ENCODE assay signal across 14 cellular contexts in genomic region chr11:66881436-66881835, GRCh38. TPM values are rescaled to one million over a fixed set of nuclear protein-coding genes. Genes with fewer than 3 reads are reported as not detected.
DNase-seq lines count a peak whose midpoint lies in the region; ATAC-seq, FAIRE-seq and TF ChIP-seq lines count a peak whose summit lies in the region.
"Had no signal": no experiment of that assay in that cellular context is flagged by ENCODE, and none has a peak within 500 bp of the region (broad histone marks: within the 10 kb centered on the region; RNA-seq: fewer than 3 reads in every experiment).

No MANE protein-coding gene starts in this region.

- CTCF ChIA-PET in HEK293 (lab: Yijun Ruan, JAX) (interaction anchor here (0.7 to 4.1 kb wide), 10 partner anchors 11 to 189 kb away, joined by 3 to 21 read pairs (median 4); partner anchors contain the start of gene C11orf86), PC-3 (lab: Charles Lee) (interaction anchor here (0.5 to 0.9 kb wide), 5 partner anchors 34 to 140 kb away, joined by 3 to 7 read pairs (median 3); no protein-coding TSS in a partner anchor), H1 (lab: Charles Lee; ENCODE audit: partially characterized antibody) (interaction anchor here (0.6 to 11.9 kb wide), 23 partner anchors 13 to 518 kb away, joined by 3 to 199 read pairs (median 5); partner anchors contain the start of genes C11orf86 and RCE1)

- WGBS in H1 (ENCODE audit: extremely low coverage in 1 of 2, insufficient coverage in 1 of 2, insufficient read length in 1 of 2, insufficient replicate concordance in 2 of 2, low coverage in 1 of 2, low lambda C conversion rate in 2 of 2, missing lambda C conversion rate in 1 of 2), 2 experiments, result 89% methylated on average over 10 of the region's 10 CpGs; no CpG with 5 or more reads in 1 of the 2 experiments
- 92 to 93% methylated on average over 4 to 9 of the region's 10 CpGs for WGBS in thyroid gland, 2 donors

- no peak overlapping the region for H3K18ac ChIP-seq in H1 (ENCODE audit: extremely low read depth, low read length)

- intact Hi-C loops in PC-3 (cut with micrococcal nuclease), result loop anchor here (5.0 to 10.0 kb wide), 2 partner anchors 76 to 173 kb away; partner anchors contain the start of genes PC and RHOD
- intact Hi-C loops in thyroid gland (cut with DNase I), result no loop called here
- intact Hi-C loops in activated CD4-positive, alpha-beta T cell treated with anti-CD3 and anti-CD28 coated beads, Interleukin-2, amount 10 ng/mL, durations not matched to agents 24 days and 14 days (cut with micrococcal nuclease), result loop anchor here (5.0 to 10.0 kb wide), 2 partner anchors 93 to 189 kb away; partner anchors contain the start of gene C11orf86

- no peak for TF ChIP-seq EP300 in H1 (IDR thresholded peaks at IDR 0.05; ENCODE audit: borderline replicate concordance in 1 of 2, low read depth in 2 of 2, low read length in 2 of 2)

- TF ChIP-seq POLR2A in H1 (IDR thresholded peaks at IDR 0.05; ENCODE audit: control extremely low read depth in 1 of 2, low read depth in 2 of 2, low read length in 2 of 2), result no peak
- TF ChIP-seq POLR2A in thyroid gland (IDR thresholded peaks at IDR 0.05), result no peak

- peaks cover 0 to 69% (median 18%) of the 10 kb centered on the region in 11 experiments; a peak in 14 of 22 replicates for H4K20me1 ChIP-seq in BLaER1 treated with 17β-estradiol and CSF1 and Interleukin-3, amounts not matched to agents 10 nM and 100 nM
- H4K20me1 ChIP-seq in PC-3 (ENCODE audit: low read length), result no peaks in the 10 kb centered on the region
- peaks cover 0 to 2% of the 10 kb centered on the region in 2 experiments for H4K20me1 ChIP-seq in H1 (replicated peaks in 1 of 2; ENCODE audit: control insufficient read depth in 1 of 2, insufficient read depth in 2 of 2, low read length in 2 of 2)

- H2BK15ac ChIP-seq in H1 (ENCODE audit: low read length), result peak overlapping the region; percentile 77; the same call in 1 of the 2 replicates

- H3K79me1 ChIP-seq in H1 (ENCODE audit: low read depth, low read length), result peaks cover 2% of the 10 kb centered on the region

- no peak overlapping the region for H2BK5ac ChIP-seq in H1 (ENCODE audit: low read depth, low read length)

- no peaks in the 10 kb centered on the region for H3K23me2 ChIP-seq in H1 (ENCODE audit: low read depth, low read length)

- H3K9me3 ChIP-seq in BLaER1 treated with 17β-estradiol and CSF1 and Interleukin-3, amounts not matched to agents 10 nM and 100 nM (replicated peaks in 1 of 11), result no peaks in the 10 kb centered on the region
- no peaks in the 10 kb centered on the region for H3K9me3 ChIP-seq in HEK293 (ENCODE audit: control insufficient read depth, insufficient read depth, low read depth, low read length)
- no peaks in the 10 kb centered on the region for H3K9me3 ChIP-seq in PC-3 (ENCODE audit: low read length)
- no peaks in the 10 kb centered on the region for H3K9me3 ChIP-seq in H1 (ENCODE audit: insufficient read depth in 2 of 2, low read depth in 1 of 2, low read length in 1 of 2)
- H3K9me3 ChIP-seq in thyroid gland, result no peaks in the 10 kb centered on the region
- H3K9me3 ChIP-seq: psoas muscle, thoracic aorta had no signal

- H2BK20ac ChIP-seq in H1 (ENCODE audit: low read length), result no peak overlapping the region

- POLR2A ChIA-PET in HEK293 (lab: Yijun Ruan, JAX) (interaction anchor here (1.2 to 2.1 kb wide), 3 partner anchors 25 to 203 kb away, joined by 3 to 6 read pairs (median 5); partner anchors contain the start of genes RBM4B and RCE1), PC-3 (lab: Charles Lee; ENCODE audit: unreplicated experiment) (interaction anchor here (1.0 kb wide), 1 partner anchor 25 kb away, joined by 9 read pairs; no protein-coding TSS in a partner anchor), H1 (lab: Charles Lee; ENCODE audit: partially characterized antibody) (interaction anchor here (0.9 to 1.8 kb wide), 6 partner anchors 15 to 38 kb away, joined by 3 to 7 read pairs (median 5); partner anchors contain the start of gene RCE1)

- H3K14ac ChIP-seq in H1 (ENCODE audit: insufficient read length), result no peak overlapping the region

- H2AFZ ChIP-seq in PC-3 (ENCODE audit: low read length) (no peak overlapping the region), H1 (ENCODE audit: low read length) (no peak overlapping the region)

- H3K4me3 ChIP-seq in BLaER1 treated with 17β-estradiol and CSF1 and Interleukin-3, amounts not matched to agents 10 nM and 100 nM, result no peak overlapping the region
- H3K4me3 ChIP-seq in HEK293 (ENCODE audit: low read depth, low read length), result no peak overlapping the region
- H3K4me3 ChIP-seq in PC-3 (ENCODE audit: low read length), result no peak overlapping the region
- no peak overlapping the region for H3K4me3 ChIP-seq in H1 (ENCODE audit: extremely low read depth in 1 of 4, insufficient read depth in 2 of 4, low read depth in 3 of 4, low read length in 4 of 4)
- no peak overlapping the region for H3K4me3 ChIP-seq in thyroid gland (replicated peaks in 1 of 3)
- H3K4me3 ChIP-seq: psoas muscle, thoracic aorta had no signal

- H4K8ac ChIP-seq in H1 (ENCODE audit: extremely low read depth, insufficient read depth, low read length), result no peak overlapping the region

- no peak overlapping the region for H2BK120ac ChIP-seq in H1 (replicated peaks; ENCODE audit: low read depth, low read length)

- no peaks in the 10 kb centered on the region for H3F3A ChIP-seq in PC-3 (ENCODE audit: low read length, unreplicated experiment)

- H3K36me3 ChIP-seq in BLaER1 treated with 17β-estradiol and CSF1 and Interleukin-3, amounts not matched to agents 10 nM and 100 nM, result no peaks in the 10 kb centered on the region
- H3K36me3 ChIP-seq in HEK293 (ENCODE audit: control insufficient read depth in 2 of 2, insufficient read depth in 1 of 2, low read length in 2 of 2) (no peaks in the 10 kb centered on the region), PC-3 (ENCODE audit: low read depth, low read length) (no peaks in the 10 kb centered on the region), H1 (ENCODE audit: control insufficient read depth in 2 of 4, insufficient read depth in 4 of 4, low read length in 3 of 4) (no peaks in the 10 kb centered on the region), thyroid gland (no peaks in the 10 kb centered on the region)
- H3K36me3 ChIP-seq: thoracic aorta had no signal

- peak overlapping the region in 4 of 11 experiments; percentile 1 to 39 (median 5); a peak in 2 of 22 replicates for H3K9ac ChIP-seq in BLaER1 treated with 17β-estradiol and CSF1 and Interleukin-3, amounts not matched to agents 10 nM and 100 nM
- no peak overlapping the region for H3K9ac ChIP-seq in PC-3 (ENCODE audit: low read length)
- no peak overlapping the region for H3K9ac ChIP-seq in H1 (replicated peaks in 1 of 4; ENCODE audit: extremely low read depth in 1 of 4, low read depth in 3 of 4, low read length in 3 of 4)

- H3K27ac Mint-ChIP-seq in activated CD4-positive, alpha-beta T cell treated with anti-CD3 and anti-CD28 coated beads, Interleukin-2, amount 10 ng/mL, durations not matched to agents 24 days and 14 days, result no peak overlapping the region
- H3K27ac Mint-ChIP-seq: activated CD4-positive, alpha-beta memory T cell treated with anti-CD3 and anti-CD28 coated beads, Interleukin-2, amount 10 ng/mL, durations not matched to agents 7 days and 5 days had no signal

- no peak overlapping the region for H3K56ac ChIP-seq in H1 (replicated peaks; ENCODE audit: insufficient read length, low read depth, low read length)

- no peaks in the 10 kb centered on the region for H3K9me2 ChIP-seq in PC-3 (replicated peaks; ENCODE audit: low read length)

- H4K91ac ChIP-seq in H1 (replicated peaks; ENCODE audit: insufficient read length, low read length), result peak overlapping the region; percentile 22

- H3K9me3 Mint-ChIP-seq in activated CD4-positive, alpha-beta T cell treated with anti-CD3 and anti-CD28 coated beads, Interleukin-2, amount 10 ng/mL, durations not matched to agents 24 days and 14 days, result no peaks in the 10 kb centered on the region
- H3K9me3 Mint-ChIP-seq: activated CD4-positive, alpha-beta memory T cell treated with anti-CD3 and anti-CD28 coated beads, Interleukin-2, amount 10 ng/mL, durations not matched to agents 7 days and 5 days; activated T-helper 2 cell treated with anti-CD3 and anti-CD28 coated beads, Interferon-gamma antibody, Interleukin-2, Interleukin-4, amounts not matched to agents 10 μg/mL and 5 μg/mL and 100 μg/mL, durations not matched to agents 14 hours and 24 hours and 36 hours had no signal

- H3K27ac ChIP-seq in BLaER1 treated with 17β-estradiol and CSF1 and Interleukin-3, amounts not matched to agents 10 nM and 100 nM, result peak overlapping the region in 3 of 11 experiments; percentile 2 to 7 (median 4); a peak in 3 of 22 replicates
- no peak overlapping the region for H3K27ac ChIP-seq in HEK293 (ENCODE audit: extremely low read depth, low read depth, low read length)
- peak overlapping the region; percentile 4; the same call in 1 of the 2 replicates for H3K27ac ChIP-seq in PC-3 (ENCODE audit: low read length)
- H3K27ac ChIP-seq in H1 (ENCODE audit: low read depth, low read length), result 0 out of 2 replicates have a peak overlapping the region, but pooled peaks have one; percentile 29
- H3K27ac ChIP-seq in thyroid gland, result no peak overlapping the region
- H3K27ac ChIP-seq: psoas muscle, thoracic aorta had no signal

- no peak for TF ChIP-seq CTCF in HEK293 (tag by site-specific recombination; IDR thresholded peaks at IDR 0.05)
- TF ChIP-seq CTCF in PC-3 (conservative IDR thresholded peaks at IDR 0.05; ENCODE audit: low read depth, low read length), result no peak
- TF ChIP-seq CTCF in H1 (IDR thresholded peaks at IDR 0.05; ENCODE audit: control extremely low read depth in 1 of 3, insufficient read depth in 1 of 3, low read depth in 1 of 3, low read length in 3 of 3), result no peak
- TF ChIP-seq CTCF in thyroid gland (IDR thresholded peaks at IDR 0.05), result no peak

- no peak overlapping the region for H3K4ac ChIP-seq in H1 (replicated peaks; ENCODE audit: insufficient read length, low read depth, low read length)

- no peaks in the 10 kb centered on the region for H3K27me3 ChIP-seq in BLaER1 treated with 17β-estradiol and CSF1 and Interleukin-3, amounts not matched to agents 10 nM and 100 nM
- H3K27me3 ChIP-seq in PC-3 (ENCODE audit: low read length) (no peaks in the 10 kb centered on the region), H1 (replicated peaks in 1 of 4; ENCODE audit: control insufficient read depth in 3 of 4, extremely low read depth in 1 of 4, insufficient read depth in 3 of 4, low read length in 3 of 4) (no peaks in the 10 kb centered on the region), thyroid gland (no peaks in the 10 kb centered on the region)

- ATAC-seq in PC-3 (no peak), HG02938 (IDR thresholded peaks at IDR 0.05; ENCODE audit: unreplicated experiment) (no peak), HG03460 (IDR thresholded peaks at IDR 0.05; ENCODE audit: unreplicated experiment) (no peak)

- H3K23ac ChIP-seq in H1 (ENCODE audit: insufficient read length), result no peak overlapping the region

- H3K79me2 ChIP-seq in PC-3 (ENCODE audit: low read length) (peaks cover 6% of the 10 kb centered on the region; the same call in 1 of the 2 replicates), H1 (ENCODE audit: control insufficient read depth in 1 of 2, insufficient read depth in 2 of 2, low read length in 2 of 2) (no peaks in the 10 kb centered on the region)

- BruUV-seq in PC-3 (replicated peaks; lab: Mats Ljungman, UMichigan), result no TSS peak

- peak overlapping the region; percentile 76; the same call in 1 of the 2 replicates for H2AK5ac ChIP-seq in H1 (ENCODE audit: low read depth, low read length)

- H2BK12ac ChIP-seq in H1 (ENCODE audit: low read depth, low read length), result peak overlapping the region; percentile 46; the same call in 1 of the 2 replicates

- H3K4me1 Mint-ChIP-seq in activated CD4-positive, alpha-beta T cell treated with anti-CD3 and anti-CD28 coated beads, Interleukin-2, amount 10 ng/mL, durations not matched to agents 24 days and 14 days, result peaks cover 10% of the 10 kb centered on the region

- H3K4me2 ChIP-seq in BLaER1 treated with 17β-estradiol and CSF1 and Interleukin-3, amounts not matched to agents 10 nM and 100 nM, result peak overlapping the region; percentile 74 to 90 (median 80); a peak in 21 of 22 replicates
- H3K4me2 ChIP-seq in PC-3 (ENCODE audit: low read length) (peak overlapping the region; percentile 68), H1 (ENCODE audit: insufficient read depth in 1 of 2, low read depth in 2 of 2, low read length in 2 of 2) (no peak overlapping the region)

- no peak overlapping the region for H3K4me3 Mint-ChIP-seq in activated CD4-positive, alpha-beta T cell treated with anti-CD3 and anti-CD28 coated beads, Interleukin-2, amount 10 ng/mL, durations not matched to agents 24 days and 14 days
- H3K4me3 Mint-ChIP-seq: activated CD4-positive, alpha-beta memory T cell treated with anti-CD3 and anti-CD28 coated beads, Interleukin-2, amount 10 ng/mL, durations not matched to agents 7 days and 5 days had no signal

- no peaks in the 10 kb centered on the region for H3K36me3 Mint-ChIP-seq in activated CD4-positive, alpha-beta T cell treated with anti-CD3 and anti-CD28 coated beads, Interleukin-2, amount 10 ng/mL, durations not matched to agents 24 days and 14 days (ENCODE audit: low read depth)

- peak; percentile 8 to 15; a peak in 1 of 4 replicates for TF ChIP-seq RAD21 in H1 (IDR thresholded peaks at IDR 0.05 in 1 of 2, conservative IDR thresholded peaks at IDR 0.05 in 1 of 2; ENCODE audit: low read depth in 2 of 2, low read length in 2 of 2)

- peaks cover 2% of the 10 kb centered on the region for H3K27me3 Mint-ChIP-seq in activated CD4-positive, alpha-beta T cell treated with anti-CD3 and anti-CD28 coated beads, Interleukin-2, amount 10 ng/mL, durations not matched to agents 24 days and 14 days
- H3K27me3 Mint-ChIP-seq: activated CD4-positive, alpha-beta memory T cell treated with anti-CD3 and anti-CD28 coated beads, Interleukin-2, amount 10 ng/mL, durations not matched to agents 7 days and 5 days had no signal

- no peak for FAIRE-seq in H1 (lab: Jason Lieb, UNC)

- DNase-seq in PC-3 (no peak), H1 (ENCODE audit: low read depth in 1 of 2, low spot score in 2 of 2) (no peak), thyroid gland (no peak)
- DNase-seq in activated CD4-positive, alpha-beta T cell treated with anti-CD3 and anti-CD28 coated beads, Interleukin-2, amount 10 ng/mL, durations not matched to agents 24 days and 14 days, result no peak
- DNase-seq: activated CD4-positive, alpha-beta memory T cell treated with anti-CD3 and anti-CD28 coated beads, Interleukin-2, amount 10 ng/mL, durations not matched to agents 7 days and 5 days; AML-193; aorta had no signal

- H3K4me1 ChIP-seq in BLaER1 treated with 17β-estradiol and CSF1 and Interleukin-3, amounts not matched to agents 10 nM and 100 nM, result peaks cover 32 to 58% (median 47%) of the 10 kb centered on the region in 10 experiments
- no peaks in the 10 kb centered on the region for H3K4me1 ChIP-seq in HEK293 (ENCODE audit: control insufficient read depth, insufficient read depth, low read length)
- peaks cover 35% of the 10 kb centered on the region for H3K4me1 ChIP-seq in PC-3 (ENCODE audit: insufficient read depth, low read length)
- peaks cover 4 to 21% (median 14%) of the 10 kb centered on the region in 4 experiments for H3K4me1 ChIP-seq in H1 (replicated peaks in 1 of 4; ENCODE audit: control insufficient read depth in 3 of 4, insufficient read depth in 4 of 4, low read length in 3 of 4)
- peaks cover 4 to 25% of the 10 kb centered on the region in 2 donors for H3K4me1 ChIP-seq in thyroid gland

- no peak overlapping the region for H4K5ac ChIP-seq in H1 (ENCODE audit: insufficient read length, low read depth, low read length)

RNA-seq across cellular contexts. Expression of gene LRFN4, which starts 24.6 kb away (rescaled TPM):
- total RNA-seq in PC-3 (2014; rRNA removed) (64.4 and 79.8 TPM in 2 replicates), thyroid gland (1 to 10 TPM; 4.7 to 7.5 (median 5.9) TPM)
- 64.3 and 67.6 TPM in 2 replicates for total RNA-seq in H1 (2021; fragmentation: NEBNext Ultra II Directional; extraction: Animal tissue kit (Norgen Biotek cat#: 25700))
- polyA plus RNA-seq in H1 (2011; rRNA removed), result 49.8 and 66.9 TPM in 2 replicates
- polyA plus RNA-seq in H1 (2011; cell fraction: cytosol; rRNA removed), result 38.6 TPM
- polyA plus RNA-seq in H1 (2011; cell fraction: nucleus; rRNA removed), result 112 TPM
- 24.3 to 37.8 TPM (median 34.2 TPM) in 4 replicates for polyA plus RNA-seq in H1 (2012, experiment 1 of 2)
- 32.6 TPM for polyA plus RNA-seq in H1 (2012, experiment 2 of 2)
- 37.5 TPM for polyA plus RNA-seq in H1 (2013, experiment 1 of 2)
- polyA plus RNA-seq in H1 (2013, experiment 2 of 2), result 32.3 TPM
- 8.3 and 9.8 TPM in 2 replicates for polyA minus RNA-seq in H1 (2011; rRNA and poly(A)+ RNA removed)
- polyA minus RNA-seq in H1 (2011; cell fraction: cytosol; rRNA and poly(A)+ RNA removed), result 32.6 TPM
- polyA minus RNA-seq in H1 (2011; cell fraction: nucleus; rRNA and poly(A)+ RNA removed), result 32.0 TPM
- total RNA-seq in activated CD4-positive, alpha-beta T cell treated with anti-CD3 and anti-CD28 coated beads, Interleukin-2, amount 10 ng/mL, durations not matched to agents 24 days and 14 days, result 51.9 and 55.6 TPM in 2 replicates

RNA-seq across cellular contexts. Expression of gene RCE1, which starts 38.2 kb away (rescaled TPM):
- total RNA-seq in PC-3 (2014; rRNA removed) (63.9 and 70.4 TPM in 2 replicates), thyroid gland (10 to 100 TPM; 10.8 to 23.6 (median 16.1) TPM)
- 33.7 and 35.8 TPM in 2 replicates for total RNA-seq in H1 (2021; fragmentation: NEBNext Ultra II Directional; extraction: Animal tissue kit (Norgen Biotek cat#: 25700))
- 84.8 and 119 TPM in 2 replicates for polyA plus RNA-seq in H1 (2011; rRNA removed)
- 51.7 TPM for polyA plus RNA-seq in H1 (2011; cell fraction: cytosol; rRNA removed)
- 112 TPM for polyA plus RNA-seq in H1 (2011; cell fraction: nucleus; rRNA removed)
- 26.3 to 35.1 TPM (median 34.3 TPM) in 4 replicates for polyA plus RNA-seq in H1 (2012, experiment 1 of 2)
- 38.1 TPM for polyA plus RNA-seq in H1 (2012, experiment 2 of 2)
- 44.3 TPM for polyA plus RNA-seq in H1 (2013, experiment 1 of 2)
- polyA plus RNA-seq in H1 (2013, experiment 2 of 2), result 46.4 TPM
- polyA minus RNA-seq in H1 (2011; rRNA and poly(A)+ RNA removed), result 22.8 and 25.8 TPM in 2 replicates
- polyA minus RNA-seq in H1 (2011; cell fraction: cytosol; rRNA and poly(A)+ RNA removed), result 22.8 TPM
- polyA minus RNA-seq in H1 (2011; cell fraction: nucleus; rRNA and poly(A)+ RNA removed), result 27.7 TPM
- 28.5 and 32.9 TPM in 2 replicates for total RNA-seq in activated CD4-positive, alpha-beta T cell treated with anti-CD3 and anti-CD28 coated beads, Interleukin-2, amount 10 ng/mL, durations not matched to agents 24 days and 14 days

Comparison
In these comparisons a context has a peak if more than half of its experiments do, and no peak if none do; other contexts are left out.
1. H3K27ac ChIP-seq: peak in PC-3 (single experiment) and H1 (single experiment); none in HEK293 (single experiment) and thyroid gland (0 of 3).
2. H3K4me2 ChIP-seq: peak in BLaER1 treated with 17β-estradiol and CSF1 and Interleukin-3, amounts not matched to agents 10 nM and 100 nM (11 of 11) and PC-3 (single experiment); none in H1 (0 of 2).